8 cellular contexts compared by ENCODE assay signal in the genomic region with DNA sequence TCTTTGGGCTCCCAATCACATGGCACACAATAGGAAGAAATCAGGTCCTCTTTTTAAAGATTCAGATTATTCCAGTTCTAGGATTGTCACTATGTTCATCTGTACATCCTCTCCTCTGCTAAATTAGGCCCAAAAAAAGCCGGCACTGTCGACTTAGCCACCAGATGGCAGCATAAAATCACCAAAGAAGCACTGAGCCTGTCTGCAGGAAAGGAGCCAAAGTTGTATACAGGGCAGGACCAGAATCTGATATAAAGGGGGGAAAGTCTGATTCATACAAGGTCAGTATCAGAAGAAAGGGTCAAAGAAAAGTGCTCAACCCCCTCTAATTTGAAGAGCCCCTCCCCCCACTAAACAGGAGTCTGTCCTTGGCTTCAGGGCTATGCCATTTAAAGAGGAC. TPM values are rescaled to one million over a fixed set of nuclear protein-coding genes. Genes with fewer than 3 reads are reported as not detected.
A peak's percentile ranks its signal among the peaks of the same experiment; 100 is the strongest.
DNase-seq lines count a peak whose midpoint lies in the region; ATAC-seq and TF ChIP-seq lines count a peak whose summit lies in the region.

No MANE protein-coding gene starts in this region.

- no peaks in the 10 kb centered on the region for H3K9me3 ChIP-seq in SJSA1 (replicated peaks)
- no peaks in the 10 kb centered on the region for H3K9me3 ChIP-seq in prostate gland
- H3K9me3 ChIP-seq in aorta (ENCODE audit: control insufficient read depth, low read length), result no peaks in the 10 kb centered on the region

- POLR2A ChIA-PET in GM10248 (lab: Yijun Ruan, JAX), result no interaction called here

- H3K36me3 ChIP-seq in SJSA1 (no peaks in the 10 kb centered on the region), prostate gland (no peaks in the 10 kb centered on the region), aorta (ENCODE audit: control insufficient read depth in 1 of 2, insufficient read depth in 2 of 2, low read length in 1 of 2) (no peaks in the 10 kb centered on the region)

- H3K27ac ChIP-seq in SJSA1, result no peak overlapping the region
- no peak overlapping the region for H3K27ac ChIP-seq in prostate gland
- H3K27ac ChIP-seq in aorta (ENCODE audit: low read depth in 1 of 2, low read length in 2 of 2), result no peak overlapping the region

- H3K4me3 ChIP-seq in SJSA1 (no peak overlapping the region), prostate gland (no peak overlapping the region), aorta (ENCODE audit: low read length in 2 of 2) (no peak overlapping the region)

- TF ChIP-seq POLR2A in prostate gland (IDR thresholded peaks at IDR 0.05), result no peak

- CTCF ChIA-PET in GM10248 (lab: Yijun Ruan, JAX), result interaction anchor here (0.7 to 2.1 kb wide), 10 partner anchors 17 to 489 kb away, joined by 3 to 12 read pairs (median 4); no protein-coding TSS in a partner anchor

- H3K27me3 ChIP-seq in SJSA1 (replicated peaks), result no peaks in the 10 kb centered on the region
- H3K27me3 ChIP-seq in prostate gland (replicated peaks; ENCODE audit: insufficient read depth), result no peaks in the 10 kb centered on the region
- H3K27me3 ChIP-seq in aorta (ENCODE audit: control insufficient read depth in 1 of 2, insufficient read depth in 2 of 2, low read length in 1 of 2), result no peaks in the 10 kb centered on the region

- intact Hi-C loops in prostate gland (cut with DNase I), result loop anchor here (5.0 to 10.0 kb wide), 3 partner anchors 159 to 697 kb away; no protein-coding TSS in a partner anchor
- intact Hi-C loops in aorta (cut with DNase I), result loop anchor here (1.0 to 10.0 kb wide), 6 partner anchors 159 to 489 kb away; no protein-coding TSS in a partner anchor

- ATAC-seq in aorta (ENCODE audit: low FRiP score), result peak; percentile 53
- ATAC-seq in GM18517 (IDR thresholded peaks at IDR 0.05; ENCODE audit: unreplicated experiment), result no peak

- WGBS in prostate gland, result 0% methylated on average over 2 of the region's 2 CpGs
- WGBS in aorta, 2 donors, result 0 to 1% methylated on average over 2 of the region's 2 CpGs

- TF ChIP-seq CTCF in GM10248 (IDR thresholded peaks at IDR 0.05; ENCODE audit: control extremely low read depth, extremely low read depth, low read depth, missing control alignments) (peak; percentile 67), prostate gland (IDR thresholded peaks at IDR 0.05) (peak; percentile 34 to 70 (median 63))

- no peaks in the 10 kb centered on the region for H3K4me1 ChIP-seq in SJSA1 (replicated peaks)
- H3K4me1 ChIP-seq in prostate gland (replicated peaks), result no peaks in the 10 kb centered on the region
- H3K4me1 ChIP-seq in aorta (ENCODE audit: control insufficient read depth in 1 of 2, insufficient read depth in 2 of 2, low read length in 2 of 2), result no peaks in the 10 kb centered on the region

- DNase-seq in GM10248 (ENCODE audit: extremely low spot score) (peak; percentile 35), Kasumi-1 (lab: John Stamatoyannopoulos, UW) (peak; percentile 58 to 62), SJSA1 (ENCODE audit: low read depth in 1 of 2, low spot score in 2 of 2) (peak; percentile 51 to 66), germinal center (ENCODE audit: low spot score) (peak; percentile 8), prostate gland (ENCODE audit: low spot score) (peak; percentile 35), aorta (peak in 1 of 2 donors; percentile 66)
- DNase-seq in activated gamma-delta T cell treated with anti-CD3 and anti-CD28 coated beads, Interleukin-2, amount 50 U/mL, for 16 hours (ENCODE audit: low read depth), result peak; percentile 62

RNA-seq across cellular contexts. Expression of gene XIST, which starts 3.0 kb away (rescaled TPM):
- not detected in 2 replicates for total RNA-seq in SJSA1 (2014; rRNA removed; shearing (Covaris generic))
- total RNA-seq in prostate gland, result 1 to 10 TPM in 1 of 2 donors, under 1 TPM in 1; 0.09 to 3.6 TPM
- total RNA-seq in aorta, result 100 to 1,000 TPM; 367 to 437 TPM
- polyA plus RNA-seq in aorta, result 100 to 1,000 TPM in 1 of 2 donors, under 1 TPM in 1; 0.25 to 336 TPM
